In the genomic region with DNA sequence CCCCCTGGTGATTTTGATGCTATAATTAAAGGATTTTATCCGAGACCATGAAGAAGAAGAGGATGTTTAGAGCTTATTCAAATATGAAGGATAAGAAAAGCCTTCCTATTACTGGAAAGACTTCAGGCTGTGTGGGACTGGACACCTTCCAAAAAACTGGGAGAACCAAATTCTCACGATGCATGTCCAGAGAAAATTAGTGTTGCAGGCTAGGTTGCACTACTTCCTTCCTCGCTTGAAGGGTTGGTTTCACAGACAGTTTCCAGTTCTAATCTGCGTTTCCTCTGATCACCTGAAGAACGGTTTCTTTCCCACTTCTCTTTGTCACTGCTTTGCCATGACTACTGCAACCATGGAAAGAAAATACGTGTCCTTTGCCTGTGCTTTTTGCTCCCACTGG, we compare ENCODE assay signal across 15 cellular contexts. TPM values are rescaled to one million over a fixed set of nuclear protein-coding genes. Genes with fewer than 3 reads are reported as not detected.
DNase-seq lines count a peak whose midpoint lies in the region; ATAC-seq, FAIRE-seq and TF ChIP-seq lines count a peak whose summit lies in the region.
"Had no signal": no experiment of that assay in that cellular context is flagged by ENCODE, and none has a peak within 500 bp of the region (broad histone marks: within the 10 kb centered on the region; RNA-seq: fewer than 3 reads in every experiment).

No MANE protein-coding gene starts in this region.

- no peaks in the 10 kb centered on the region for H3K9me3 Mint-ChIP-seq in WTC11
- H3K9me3 Mint-ChIP-seq: central memory CD8-positive, alpha-beta T cell had no signal

- TF ChIP-seq CTCF in WTC11 (IDR thresholded peaks at IDR 0.05) (no peak), kidney (IDR thresholded peaks at IDR 0.05; ENCODE audit: borderline replicate concordance, extremely low read depth, insufficient read depth) (no peak)

- H3K27me3 Mint-ChIP-seq in WTC11 (ENCODE audit: low read depth), result peaks cover 40% of the 10 kb centered on the region

- FAIRE-seq in GM18507 (lab: Jason Lieb, UNC) (peak; percentile 51), kidney (lab: Jason Lieb, UNC) (no peak)

- H3K4me3 Mint-ChIP-seq in WTC11, result peak overlapping the region; percentile 13; the same call in 1 of the 2 replicates
- H3K4me3 Mint-ChIP-seq: activated CD8-positive, alpha-beta T cell treated with anti-CD3 and anti-CD28 coated beads, Interleukin-2, amount 10 ng/mL, durations not matched to agents 7 days and 5 days had no signal

- peaks cover 22 to 39% of the 10 kb centered on the region in 2 donors for H3K4me1 ChIP-seq in kidney (ENCODE audit: control insufficient read depth in 1 of 2, insufficient read depth in 1 of 2, low read depth in 1 of 2, low read length in 2 of 2)
- H3K4me1 ChIP-seq in skeletal muscle satellite cell (ENCODE audit: control insufficient read depth, insufficient read depth, low read length), result peaks cover 20% of the 10 kb centered on the region

- CTCF ChIA-PET in WTC11 (lab: Charles Lee), result interaction anchor here (0.8 kb wide), 1 partner anchor 454 kb away, joined by 3 read pairs; no protein-coding TSS in a partner anchor

- peak overlapping the region; percentile 22 for H3K4me2 ChIP-seq in skeletal muscle satellite cell (ENCODE audit: low read length)

- intact Hi-C loops in kidney (cut with DNase I), result no loop called here

- H3K4me3 ChIP-seq in kidney (ENCODE audit: low read length in 2 of 2) (peak overlapping the region; percentile 74 to 87), skeletal muscle satellite cell (ENCODE audit: low read length) (no peak overlapping the region)

- H3K4me1 Mint-ChIP-seq in WTC11, result peaks cover 49% of the 10 kb centered on the region

- H3K36me3 Mint-ChIP-seq in WTC11, result peaks cover 6% of the 10 kb centered on the region

- H3K9me3 ChIP-seq in kidney (ENCODE audit: control insufficient read depth in 1 of 2, low read length in 2 of 2) (no peaks in the 10 kb centered on the region), skeletal muscle satellite cell (replicated peaks; ENCODE audit: low read length) (no peaks in the 10 kb centered on the region)

- ATAC-seq in WTC11 (no peak), GM18858 (IDR thresholded peaks at IDR 0.05; ENCODE audit: unreplicated experiment) (no peak)
- ATAC-seq: activated CD8-positive, alpha-beta T cell treated with anti-CD3 and anti-CD28 coated beads, Interleukin-2, amount 10 ng/mL, durations not matched to agents 7 days and 5 days had no signal

- POLR2A ChIA-PET in WTC11 (lab: Charles Lee), result no interaction called here

- peak overlapping the region; percentile 49 to 87 for H3K27ac ChIP-seq in kidney (ENCODE audit: low read depth in 2 of 2, low read length in 2 of 2)

- no peaks in the 10 kb centered on the region for H3K27me3 ChIP-seq in skeletal muscle satellite cell (ENCODE audit: control insufficient read depth, insufficient read depth, low read length)

- DNase-seq in GM18507 (ENCODE audit: extremely low spot score, insufficient read length, low read depth) (no peak), WTC11 (ENCODE audit: low spot score) (no peak), kidney (no peak), NCI-H2107 treated with DMSO at 0.1 percent for 48 hours (lab: John Stamatoyannopoulos, UW; ENCODE audit: unreplicated experiment) (no peak), hippocampal formation (lab: John Stamatoyannopoulos, UW) (no peak), islet precursor cell (no peak)
- DNase-seq: activated CD8-positive, alpha-beta T cell treated with anti-CD3 and anti-CD28 coated beads, Interleukin-2, amount 10 ng/mL, durations not matched to agents 7 days and 5 days; activated naive CD4-positive, alpha-beta T cell; DND-41; NCI-H345; stimulated activated CD4-positive, alpha-beta T cell treated with anti-CD3 and anti-CD28 coated beads, Interleukin-2, amount 100 ng/mL, for 24 hours had no signal

- H3K36me3 ChIP-seq in kidney (ENCODE audit: control insufficient read depth in 1 of 2, insufficient read depth in 2 of 2, low read length in 2 of 2) (peaks cover 3 to 4% of the 10 kb centered on the region in 2 donors), skeletal muscle satellite cell (ENCODE audit: insufficient read depth, low read length) (no peaks in the 10 kb centered on the region)

- no peak overlapping the region for H3K27ac Mint-ChIP-seq in WTC11
- H3K27ac Mint-ChIP-seq: activated CD8-positive, alpha-beta T cell treated with anti-CD3 and anti-CD28 coated beads, Interleukin-2, amount 10 ng/mL, durations not matched to agents 7 days and 5 days had no signal

- H3K9ac ChIP-seq in kidney (ENCODE audit: low read length in 2 of 2) (peak overlapping the region in 1 of 2 donors; percentile 93), skeletal muscle satellite cell (ENCODE audit: low read depth, low read length) (no peak overlapping the region)

TF ChIP-seq in WTC11, 78 proteins besides CTCF, POLR2A, EP300 and RAD21:
- TF ChIP-seq ZNF416 (CRISPR knock-in tag; IDR thresholded peaks at IDR 0.05) (no peak), ZNF317 (CRISPR knock-in tag; IDR thresholded peaks at IDR 0.05; ENCODE audit: borderline replicate concordance, low read depth) (no peak), ZBTB21 (CRISPR knock-in tag; IDR thresholded peaks at IDR 0.05; ENCODE audit: borderline replicate concordance) (no peak), KAT7 (CRISPR knock-in tag; IDR thresholded peaks at IDR 0.05; ENCODE audit: borderline replicate concordance) (no peak), ZNF671 (CRISPR knock-in tag; IDR thresholded peaks at IDR 0.05) (no peak), ZNF219 (CRISPR knock-in tag; IDR thresholded peaks at IDR 0.05; ENCODE audit: borderline replicate concordance) (no peak), NR3C1 (CRISPR knock-in tag; conservative IDR thresholded peaks at IDR 0.05; ENCODE audit: low read depth) (no peak), JAZF1 (CRISPR knock-in tag; IDR thresholded peaks at IDR 0.05) (no peak), ETV6 (CRISPR knock-in tag; IDR thresholded peaks at IDR 0.05) (no peak), GTF2I (CRISPR knock-in tag; conservative IDR thresholded peaks at IDR 0.05) (no peak)
- TF ChIP-seq, protein P1, sequence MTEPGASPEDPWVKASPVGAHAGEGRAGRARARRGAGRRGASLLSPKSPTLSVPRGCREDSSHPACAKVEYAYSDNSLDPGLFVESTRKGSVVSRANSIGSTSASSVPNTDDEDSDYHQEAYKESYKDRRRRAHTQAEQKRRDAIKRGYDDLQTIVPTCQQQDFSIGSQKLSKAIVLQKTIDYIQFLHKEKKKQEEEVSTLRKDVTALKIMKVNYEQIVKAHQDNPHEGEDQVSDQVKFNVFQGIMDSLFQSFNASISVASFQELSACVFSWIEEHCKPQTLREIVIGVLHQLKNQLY (CRISPR knock-in tag; IDR thresholded peaks at IDR 0.05), result no peak
- TF ChIP-seq, protein P2, sequence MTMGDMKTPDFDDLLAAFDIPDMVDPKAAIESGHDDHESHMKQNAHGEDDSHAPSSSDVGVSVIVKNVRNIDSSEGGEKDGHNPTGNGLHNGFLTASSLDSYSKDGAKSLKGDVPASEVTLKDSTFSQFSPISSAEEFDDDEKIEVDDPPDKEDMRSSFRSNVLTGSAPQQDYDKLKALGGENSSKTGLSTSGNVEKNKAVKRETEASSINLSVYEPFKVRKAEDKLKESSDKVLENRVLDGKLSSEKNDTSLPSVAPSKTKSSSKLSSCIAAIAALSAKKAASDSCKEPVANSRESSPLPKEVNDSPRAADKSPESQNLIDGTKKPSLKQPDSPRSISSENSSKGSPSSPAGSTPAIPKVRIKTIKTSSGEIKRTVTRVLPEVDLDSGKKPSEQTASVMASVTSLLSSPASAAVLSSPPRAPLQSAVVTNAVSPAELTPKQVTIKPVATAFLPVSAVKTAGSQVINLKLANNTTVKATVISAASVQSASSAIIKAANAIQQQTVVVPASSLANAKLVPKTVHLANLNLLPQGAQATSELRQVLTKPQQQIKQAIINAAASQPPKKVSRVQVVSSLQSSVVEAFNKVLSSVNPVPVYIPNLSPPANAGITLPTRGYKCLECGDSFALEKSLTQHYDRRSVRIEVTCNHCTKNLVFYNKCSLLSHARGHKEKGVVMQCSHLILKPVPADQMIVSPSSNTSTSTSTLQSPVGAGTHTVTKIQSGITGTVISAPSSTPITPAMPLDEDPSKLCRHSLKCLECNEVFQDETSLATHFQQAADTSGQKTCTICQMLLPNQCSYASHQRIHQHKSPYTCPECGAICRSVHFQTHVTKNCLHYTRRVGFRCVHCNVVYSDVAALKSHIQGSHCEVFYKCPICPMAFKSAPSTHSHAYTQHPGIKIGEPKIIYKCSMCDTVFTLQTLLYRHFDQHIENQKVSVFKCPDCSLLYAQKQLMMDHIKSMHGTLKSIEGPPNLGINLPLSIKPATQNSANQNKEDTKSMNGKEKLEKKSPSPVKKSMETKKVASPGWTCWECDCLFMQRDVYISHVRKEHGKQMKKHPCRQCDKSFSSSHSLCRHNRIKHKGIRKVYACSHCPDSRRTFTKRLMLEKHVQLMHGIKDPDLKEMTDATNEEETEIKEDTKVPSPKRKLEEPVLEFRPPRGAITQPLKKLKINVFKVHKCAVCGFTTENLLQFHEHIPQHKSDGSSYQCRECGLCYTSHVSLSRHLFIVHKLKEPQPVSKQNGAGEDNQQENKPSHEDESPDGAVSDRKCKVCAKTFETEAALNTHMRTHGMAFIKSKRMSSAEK (CRISPR knock-in tag; IDR thresholded peaks at IDR 0.05; ENCODE audit: borderline replicate concordance), result no peak
- TF ChIP-seq, protein P3, sequence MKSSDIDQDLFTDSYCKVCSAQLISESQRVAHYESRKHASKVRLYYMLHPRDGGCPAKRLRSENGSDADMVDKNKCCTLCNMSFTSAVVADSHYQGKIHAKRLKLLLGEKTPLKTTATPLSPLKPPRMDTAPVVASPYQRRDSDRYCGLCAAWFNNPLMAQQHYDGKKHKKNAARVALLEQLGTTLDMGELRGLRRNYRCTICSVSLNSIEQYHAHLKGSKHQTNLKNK (CRISPR knock-in tag; IDR thresholded peaks at IDR 0.05), result no peak

RNA-seq across cellular contexts. Expression of gene MTARC2, which starts 2.0 kb away (rescaled TPM):
- total RNA-seq in WTC11 (2021) (12.5 to 15.5 TPM (median 15.2 TPM) in 3 replicates), kidney (28.6 TPM)
- polyA plus RNA-seq in kidney (ENCODE audit: insufficient read depth, low read depth, low replicate concordance), result 95.2 TPM
- total RNA-seq in skeletal muscle satellite cell (2012; rRNA removed), result 0.66 and 2.3 TPM in 2 replicates
- total RNA-seq: activated CD8-positive, alpha-beta T cell treated with anti-CD3 and anti-CD28 coated beads, Interleukin-2, amount 10 ng/mL, durations not matched to agents 7 days and 5 days had no signal

RNA-seq across cellular contexts. Expression of gene MTARC1, which starts 36.6 kb away (rescaled TPM):
- 25.8 to 33.6 TPM (median 29.5 TPM) in 3 replicates for total RNA-seq in WTC11 (2021)
- 11.0 TPM for total RNA-seq in kidney
- 6.8 TPM for polyA plus RNA-seq in kidney (ENCODE audit: insufficient read depth, low read depth, low replicate concordance)
- 0.25 and 0.87 TPM in 2 replicates for total RNA-seq in skeletal muscle satellite cell (2012; rRNA removed)
- total RNA-seq: activated CD8-positive, alpha-beta T cell treated with anti-CD3 and anti-CD28 coated beads, Interleukin-2, amount 10 ng/mL, durations not matched to agents 7 days and 5 days; RPMI7951 had no signal

RNA-seq across cellular contexts. Expression of gene C1orf115, which starts 60.0 kb away (rescaled TPM):
- total RNA-seq in WTC11 (2021) (10.0 to 11.5 TPM (median 11.1 TPM) in 3 replicates), kidney (29.0 TPM)
- polyA plus RNA-seq in kidney (ENCODE audit: insufficient read depth, low read depth, low replicate concordance), result 53.8 TPM
- total RNA-seq in skeletal muscle satellite cell (2012; rRNA removed), result under 0.01 and 0.25 TPM in 2 replicates
